28 cellular contexts compared by ENCODE assay signal in the genomic region with DNA sequence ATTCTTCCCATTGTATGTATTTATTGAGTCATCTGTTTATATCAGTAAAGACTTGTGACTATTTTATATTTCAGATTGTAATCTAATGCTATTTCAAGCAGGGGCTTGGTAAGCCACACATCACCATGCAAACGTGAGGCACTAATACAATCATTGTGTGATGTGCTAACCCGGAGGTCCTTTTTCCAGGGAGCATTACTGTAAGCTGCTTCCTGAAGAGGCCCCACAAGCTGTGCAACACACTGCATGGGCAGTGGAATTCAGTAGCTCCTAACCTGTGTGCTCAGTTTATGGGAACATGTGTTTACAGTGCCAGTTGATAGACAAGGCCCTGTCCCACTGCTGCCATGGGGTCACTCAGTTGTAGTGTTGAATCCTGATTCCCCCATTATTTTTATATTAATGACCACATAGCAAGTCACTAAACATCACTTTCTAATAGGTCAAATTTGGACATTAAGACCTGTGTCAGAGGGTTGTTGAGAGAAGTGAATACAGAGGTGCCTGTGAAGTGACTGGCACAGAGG.
"Had no signal": no experiment of that assay in that cellular context is flagged by ENCODE, and none has a peak within 500 bp of the region (broad histone marks: within the 10 kb centered on the region; RNA-seq: fewer than 3 reads in every experiment).

No MANE protein-coding gene starts in this region.

- H3K27me3 ChIP-seq: brain microvascular endothelial cell, ovary, suprapubic skin, tibial artery, upper lobe of right lung had no signal

- FAIRE-seq: astrocyte, endothelial cell of umbilical vein had no signal

- H3K4me3 ChIP-seq: ovary, prostate gland, smooth muscle cell, suprapubic skin, tibial artery, upper lobe of right lung had no signal

- H3K4me2 ChIP-seq: smooth muscle cell had no signal

- H3K4me1 Mint-ChIP-seq: activated CD4-positive, alpha-beta memory T cell treated with anti-CD3 and anti-CD28 coated beads, Interleukin-2, amount 10 ng/mL, durations not matched to agents 7 days and 5 days; activated CD4-positive, alpha-beta T cell treated with anti-CD3 and anti-CD28 coated beads, Interleukin-2, amount 10 ng/mL, durations not matched to agents 7 days and 5 days had no signal

- H3K9me3 ChIP-seq: ovary, prostate gland, suprapubic skin, tibial artery, upper lobe of right lung had no signal

- DNase-seq: activated CD4-positive, alpha-beta memory T cell treated with anti-CD3 and anti-CD28 coated beads, Interleukin-2, amount 10 ng/mL, durations not matched to agents 7 days and 5 days; activated CD4-positive, alpha-beta T cell treated with anti-CD3 and anti-CD28 coated beads, Interleukin-2, amount 10 ng/mL, durations not matched to agents 7 days and 5 days; activated CD4-positive, CD25-positive, alpha-beta regulatory T cell treated with anti-CD3 and anti-CD28 coated beads, Interleukin-2, amount 50 U/mL, for 72 hours; activated CD8-positive, alpha-beta memory T cell treated with anti-CD3 and anti-CD28 coated beads, Interleukin-2, amount 50 U/mL, for 48 hours; activated gamma-delta T cell treated with Interleukin-2 at 50 U/mL for 16 hours; activated naive CD4-positive, alpha-beta T cell treated with anti-CD3 and anti-CD28 coated beads, Interleukin-2, amount 50 U/mL, for 16 hours; activated T-cell treated with anti-CD3 and anti-CD28 coated beads, Interleukin-2, amount 50 U/mL, for 24 hours; amniotic stem cell; brain microvascular endothelial cell; central memory CD4-positive, alpha-beta T cell; foreskin fibroblast; mammary epithelial cell; ovary; retina; stimulated activated CD4-positive, alpha-beta T cell treated with anti-CD3 and anti-CD28 coated beads, Interleukin-1b, Interleukin-23, amount 100 ng/mL, for 48 hours; stimulated activated CD4-positive, alpha-beta T cell treated with anti-CD3 and anti-CD28 coated beads, Interleukin-4, amount 100 ng/mL, for 4 hours; stimulated activated CD8-positive, alpha-beta memory T cell treated with anti-CD3 and anti-CD28 coated beads, Interleukin-4, amount 100 ng/mL, for 48 hours; stimulated activated naive CD4-positive, alpha-beta T cell; T1000; tibial artery; upper lobe of right lung had no signal

- H3K27ac Mint-ChIP-seq: activated CD4-positive, alpha-beta memory T cell treated with anti-CD3 and anti-CD28 coated beads, Interleukin-2, amount 10 ng/mL, durations not matched to agents 7 days and 5 days; activated T-cell treated with anti-CD3 and anti-CD28 coated beads, Interleukin-2, amount 50 U/mL, for 24 hours; nephron; T-helper 1 cell treated with Interleukin-12 subunit alpha and Interleukin-12 subunit beta and Interleukin-4 antibody, amounts not matched to agents 30 μg/mL and 1 μg/mL, for 36 hours had no signal

- H3K4me1 ChIP-seq: prostate gland, suprapubic skin, upper lobe of right lung had no signal

- H3K27ac ChIP-seq: brain microvascular endothelial cell, ovary, prostate gland, suprapubic skin, upper lobe of right lung had no signal

- H3K9me3 Mint-ChIP-seq: activated CD4-positive, alpha-beta memory T cell treated with anti-CD3 and anti-CD28 coated beads, Interleukin-2, amount 10 ng/mL, durations not matched to agents 7 days and 5 days; activated CD4-positive, alpha-beta T cell treated with anti-CD3 and anti-CD28 coated beads, Interleukin-2, amount 10 ng/mL, durations not matched to agents 7 days and 5 days; activated T-cell treated with anti-CD3 and anti-CD28 coated beads, Interleukin-2, amount 50 U/mL, for 24 hours; nephron; T-helper 1 cell treated with Interleukin-12 subunit alpha and Interleukin-12 subunit beta and Interleukin-4 antibody, amounts not matched to agents 30 μg/mL and 1 μg/mL, for 36 hours had no signal

- H3K4me3 Mint-ChIP-seq: activated CD4-positive, alpha-beta memory T cell treated with anti-CD3 and anti-CD28 coated beads, Interleukin-2, amount 10 ng/mL, durations not matched to agents 7 days and 5 days; activated CD4-positive, alpha-beta T cell treated with anti-CD3 and anti-CD28 coated beads, Interleukin-2, amount 10 ng/mL, durations not matched to agents 7 days and 5 days; activated T-cell treated with anti-CD3 and anti-CD28 coated beads, Interleukin-2, amount 50 U/mL, for 24 hours; nephron; T-helper 1 cell treated with Interleukin-12 subunit alpha and Interleukin-12 subunit beta and Interleukin-4 antibody, amounts not matched to agents 30 μg/mL and 1 μg/mL, for 36 hours had no signal

- H3K36me3 ChIP-seq: brain microvascular endothelial cell, ovary, prostate gland, suprapubic skin, tibial artery, upper lobe of right lung had no signal
